Comparison of ENCODE assay signal across 19 cellular contexts in genomic region chr7:18354108-18354507, GRCh38.
DNase-seq lines count a peak whose midpoint lies in the region; ATAC-seq and TF ChIP-seq lines count a peak whose summit lies in the region.
"Had no signal": no experiment of that assay in that cellular context is flagged by ENCODE, and none has a peak within 500 bp of the region (broad histone marks: within the 10 kb centered on the region; RNA-seq: fewer than 3 reads in every experiment).

No MANE protein-coding gene starts in this region.

- no TSS peak for BruUV-seq in Calu3 (replicated peaks; lab: Mats Ljungman, UMichigan)
- no TSS peak for BruUV-seq in OCI-LY7 (replicated peaks; lab: Mats Ljungman, UMichigan)

- no peak for ATAC-seq in GM21447 (IDR thresholded peaks at IDR 0.05; ENCODE audit: unreplicated experiment)

- TF ChIP-seq CTCF in Calu3 (IDR thresholded peaks at IDR 0.05; ENCODE audit: unreplicated experiment): no peak
- TF ChIP-seq CTCF in OCI-LY7 (conservative IDR thresholded peaks at IDR 0.05; ENCODE audit: low read length): no peak
- TF ChIP-seq CTCF in hepatocyte (IDR thresholded peaks at IDR 0.05; ENCODE audit: poor library complexity): no peak

- no peaks in the 10 kb centered on the region for H3K79me2 ChIP-seq in ACC112 (ENCODE audit: control insufficient read depth, insufficient read depth, low read length, unreplicated experiment)
- no peaks in the 10 kb centered on the region for H3K79me2 ChIP-seq in OCI-LY7 (ENCODE audit: insufficient read depth, low read depth, low read length)
- H3K79me2 ChIP-seq in hepatocyte: no peaks in the 10 kb centered on the region

- H3K4me1 Mint-ChIP-seq in Calu3 (ENCODE audit: low read depth, unreplicated experiment): peaks cover 71% of the 10 kb centered on the region

- peak overlapping the region; percentile 18 for H3K4me3 Mint-ChIP-seq in Calu3 (ENCODE audit: low read depth, unreplicated experiment)
- H3K4me3 Mint-ChIP-seq: H9, HFFc6 had no signal

- H3K36me3 ChIP-seq in ACC112 (ENCODE audit: insufficient read depth, low read length) (no peaks in the 10 kb centered on the region), OCI-LY7 (ENCODE audit: insufficient read depth, low read length) (no peaks in the 10 kb centered on the region), hepatocyte (replicated peaks; ENCODE audit: insufficient read depth, low read depth) (no peaks in the 10 kb centered on the region)
- H3K36me3 ChIP-seq: Peyer's patch had no signal

- H3K9me3 ChIP-seq in OCI-LY7 (ENCODE audit: low read length): no peaks in the 10 kb centered on the region
- H3K9me3 ChIP-seq in hepatocyte (ENCODE audit: low read depth): no peaks in the 10 kb centered on the region
- H3K9me3 ChIP-seq: Peyer's patch had no signal

- H3K9me2 ChIP-seq in OCI-LY7 (ENCODE audit: insufficient read depth, low read length): no peaks in the 10 kb centered on the region
- no peaks in the 10 kb centered on the region for H3K9me2 ChIP-seq in hepatocyte (replicated peaks; ENCODE audit: insufficient read depth)

- H3K27me3 ChIP-seq in ACC112 (ENCODE audit: insufficient read depth, low read length) (no peaks in the 10 kb centered on the region), hepatocyte (no peaks in the 10 kb centered on the region)
- H3K27me3 ChIP-seq: Peyer's patch had no signal

- H4K20me1 ChIP-seq in OCI-LY7 (ENCODE audit: insufficient read depth, low read length): no peaks in the 10 kb centered on the region
- no peaks in the 10 kb centered on the region for H4K20me1 ChIP-seq in hepatocyte (ENCODE audit: insufficient read depth, poor library complexity, severe bottlenecking)

- H3K27ac ChIP-seq in ACC112 (ENCODE audit: low read depth, low read length) (no peak overlapping the region), OCI-LY7 (ENCODE audit: low read depth, low read length, poor library complexity, severe bottlenecking) (no peak overlapping the region), hepatocyte (no peak overlapping the region)
- H3K27ac ChIP-seq: Peyer's patch had no signal

- H2AFZ ChIP-seq in ACC112 (ENCODE audit: low read length, unreplicated experiment) (peak overlapping the region; percentile 64), OCI-LY7 (ENCODE audit: low read length) (0 out of 2 replicates have a peak overlapping the region, but pooled peaks have one; percentile 84), hepatocyte (peak overlapping the region; percentile 49)

- no peaks in the 10 kb centered on the region for H3K9me3 Mint-ChIP-seq in Calu3 (ENCODE audit: low read depth, unreplicated experiment)
- H3K9me3 Mint-ChIP-seq: H9, HFFc6 had no signal

- CTCF ChIA-PET in Calu3 (lab: Charles Lee): interaction anchor here (0.5 to 5.2 kb wide), 4 partner anchors 49 to 218 kb away, joined by 3 to 101 read pairs (median 4); no protein-coding TSS in a partner anchor
- CTCF ChIA-PET in OCI-LY7 (lab: Charles Lee; ENCODE audit: unreplicated experiment): interaction anchor here (2.2 kb wide), 1 partner anchor 312 kb away, joined by 11 read pairs; no protein-coding TSS in a partner anchor

- peak overlapping the region; percentile 91 for H3K27ac Mint-ChIP-seq in Calu3 (ENCODE audit: unreplicated experiment)
- H3K27ac Mint-ChIP-seq: H9, HFFc6 had no signal

- H3K4me3 ChIP-seq in ACC112 (ENCODE audit: low read depth, low read length) (no peak overlapping the region), OCI-LY7 (ENCODE audit: low read depth, low read length, poor library complexity, severe bottlenecking) (no peak overlapping the region), hepatocyte (no peak overlapping the region)
- H3K4me3 ChIP-seq: Peyer's patch had no signal

- no peak for DNase-seq in Calu3
- DNase-seq in OCI-LY7 (ENCODE audit: low spot score): no peak
- DNase-seq in hepatocyte (ENCODE audit: low spot score): no peak
- DNase-seq in DMS153 (lab: John Stamatoyannopoulos, UW): no peak
- DNase-seq in T-helper 1 cell: no peak
- DNase-seq: ACHN, H9, HFFc6, NCI-H1048, NCI-H1694, NCI-H2029 treated with DMSO at 0.1 percent for 48 hours, NCI-H2171, NCI-H524 treated with DMSO at 0.1 percent for 48 hours, NCI-H82, Peyer's patch, SHP77 treated with DMSO at 0.1 percent for 48 hours, T-helper 2 cell had no signal

- 89% methylated on average over 2 of the region's 2 CpGs for WGBS in hepatocyte (ENCODE audit: low lambda C conversion rate, missing lambda C conversion rate)

- no peaks in the 10 kb centered on the region for H3K36me3 Mint-ChIP-seq in Calu3 (ENCODE audit: insufficient read depth, unreplicated experiment)

- no peak overlapping the region for H3K4me2 ChIP-seq in OCI-LY7 (ENCODE audit: low read length)
- H3K4me2 ChIP-seq in hepatocyte: no peak overlapping the region

- POLR2A ChIA-PET in OCI-LY7 (lab: Charles Lee): interaction anchor here (1.2 kb wide), 1 partner anchor 219 kb away, joined by 3 read pairs; no protein-coding TSS in a partner anchor

- peaks cover 25% of the 10 kb centered on the region for H3K4me1 ChIP-seq in ACC112 (ENCODE audit: control insufficient read depth, insufficient read depth, low read length, unreplicated experiment)
- peaks cover 9% of the 10 kb centered on the region for H3K4me1 ChIP-seq in OCI-LY7 (ENCODE audit: insufficient read depth, low read length, poor library complexity, severe bottlenecking)
- H3K4me1 ChIP-seq in hepatocyte (ENCODE audit: insufficient read depth): peaks cover 9% of the 10 kb centered on the region
- H3K4me1 ChIP-seq: Peyer's patch had no signal

- no peaks in the 10 kb centered on the region for H3K27me3 Mint-ChIP-seq in Calu3 (ENCODE audit: unreplicated experiment)

- intact Hi-C loops in Calu3 (cut with micrococcal nuclease; ENCODE audit: unreplicated experiment): loop anchor here (2.0 to 5.0 kb wide), 3 partner anchors 155 to 1088 kb away; no protein-coding TSS in a partner anchor
- intact Hi-C loops in OCI-LY7 (cut with micrococcal nuclease; ENCODE audit: unreplicated experiment): no loop called here
